Comparison of ENCODE assay signal across 9 cellular contexts in the genomic region with DNA sequence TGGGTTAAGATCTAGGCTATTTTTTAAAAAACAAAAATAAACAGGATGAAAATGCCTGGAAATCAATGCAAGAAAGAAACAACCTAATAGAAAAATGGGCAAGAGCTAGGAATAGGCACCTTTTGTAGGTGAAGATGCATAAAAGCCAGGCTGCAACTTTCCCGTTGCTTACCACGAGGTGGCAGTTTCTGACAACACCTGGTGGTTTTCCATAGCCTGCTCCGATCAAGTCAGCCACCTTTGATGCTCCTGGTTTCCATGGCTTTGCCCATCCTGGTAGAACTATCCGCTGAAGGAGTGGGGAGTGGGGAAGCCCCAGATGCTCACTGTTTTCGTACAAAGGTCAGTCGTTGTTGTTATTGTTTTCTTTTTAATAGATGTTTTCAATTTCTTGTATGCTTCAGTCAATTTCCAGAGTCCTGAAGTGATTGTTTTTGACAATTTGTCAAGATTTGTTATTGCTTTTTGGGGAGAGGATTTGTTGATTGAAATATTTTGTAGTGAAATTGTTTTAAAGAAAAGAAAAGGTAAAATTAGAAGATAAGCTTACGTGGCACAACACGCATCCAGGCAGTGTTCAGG. TPM values are rescaled to one million over a fixed set of nuclear protein-coding genes. Genes with fewer than 3 reads are reported as not detected.
A peak's percentile ranks its signal among the peaks of the same experiment; 100 is the strongest.
DNase-seq lines count a peak whose midpoint lies in the region; TF ChIP-seq lines count a peak whose summit lies in the region.
"Had no signal": no experiment of that assay in that cellular context is flagged by ENCODE, and none has a peak within 500 bp of the region (broad histone marks: within the 10 kb centered on the region; RNA-seq: fewer than 3 reads in every experiment).

No MANE protein-coding gene starts in this region.

- DNase-seq in COLO668 (lab: John Stamatoyannopoulos, UW; ENCODE audit: unreplicated experiment), result peak; percentile 51
- DNase-seq in RPMI7951 (ENCODE audit: low read depth), result peak; percentile 16
- DNase-seq in iPS DF 6.9 (ENCODE audit: low read depth, low spot score), result peak; percentile 50
- DNase-seq in activated T-helper 1 cell treated with anti-CD3 and anti-CD28 coated beads, Interleukin-12 subunit alpha, Interleukin-12 subunit beta, Interleukin-2, Interleukin-4 antibody, amounts not matched to agents 30 ng/mL and 10 ng/mL and 1 ng/mL, durations not matched to agents 14 hours and 24 hours and 36 hours (ENCODE audit: low spot score), result no peak
- DNase-seq in hippocampal formation (lab: John Stamatoyannopoulos, UW), result no peak
- no peak for DNase-seq in occipital lobe (lab: John Stamatoyannopoulos, UW)
- DNase-seq in stimulated activated naive CD4-positive, alpha-beta T cell (lab: John Stamatoyannopoulos, UW), result no peak

- intact Hi-C loops in activated T-helper 1 cell treated with anti-CD3 and anti-CD28 coated beads, Interleukin-12 subunit alpha, Interleukin-12 subunit beta, Interleukin-2, Interleukin-4 antibody, amounts not matched to agents 30 ng/mL and 10 ng/mL and 1 ng/mL, durations not matched to agents 14 hours and 24 hours and 36 hours (cut with micrococcal nuclease), result no loop called here

- H3K4me3 Mint-ChIP-seq in activated T-helper 1 cell treated with anti-CD3 and anti-CD28 coated beads, Interleukin-12 subunit alpha, Interleukin-12 subunit beta, Interleukin-2, Interleukin-4 antibody, amounts not matched to agents 30 ng/mL and 10 ng/mL and 1 ng/mL, durations not matched to agents 14 hours and 24 hours and 36 hours, result no peak overlapping the region

- TF ChIP-seq RAD21 in Ishikawa (IDR thresholded peaks at IDR 0.05; ENCODE audit: low read depth), result peak; percentile 72

- no peaks in the 10 kb centered on the region for H3K9me3 ChIP-seq in iPS DF 6.9 (ENCODE audit: control insufficient read depth, insufficient read depth, low read length)
- H3K9me3 ChIP-seq: adrenal gland had no signal

- H3K4me1 ChIP-seq in iPS DF 6.9 (ENCODE audit: control insufficient read depth, insufficient read depth, low read length), result no peaks in the 10 kb centered on the region
- H3K4me1 ChIP-seq: adrenal gland had no signal

- TF ChIP-seq EP300 in Ishikawa (IDR thresholded peaks at IDR 0.05; ENCODE audit: borderline replicate concordance), result no peak

- H3K27me3 Mint-ChIP-seq in activated T-helper 1 cell treated with anti-CD3 and anti-CD28 coated beads, Interleukin-12 subunit alpha, Interleukin-12 subunit beta, Interleukin-2, Interleukin-4 antibody, amounts not matched to agents 30 ng/mL and 10 ng/mL and 1 ng/mL, durations not matched to agents 14 hours and 24 hours and 36 hours (ENCODE audit: insufficient read depth), result peaks cover 19% of the 10 kb centered on the region

- no peaks in the 10 kb centered on the region for H3K36me3 Mint-ChIP-seq in activated T-helper 1 cell treated with anti-CD3 and anti-CD28 coated beads, Interleukin-12 subunit alpha, Interleukin-12 subunit beta, Interleukin-2, Interleukin-4 antibody, amounts not matched to agents 30 ng/mL and 10 ng/mL and 1 ng/mL, durations not matched to agents 14 hours and 24 hours and 36 hours (ENCODE audit: low read depth)

- no peak overlapping the region for H3K27ac ChIP-seq in iPS DF 6.9 (ENCODE audit: low read length)
- H3K27ac ChIP-seq: adrenal gland had no signal

- 100% methylated on average over 2 of the region's 8 CpGs for WGBS in iPS DF 6.9 (ENCODE audit: insufficient coverage, insufficient read length)

- no peaks in the 10 kb centered on the region for H3K27me3 ChIP-seq in iPS DF 6.9 (ENCODE audit: control insufficient read depth, insufficient read depth, low read length)
- H3K27me3 ChIP-seq: adrenal gland had no signal

- H3K4me3 ChIP-seq in iPS DF 6.9 (ENCODE audit: low read length), result no peak overlapping the region
- H3K4me3 ChIP-seq: adrenal gland had no signal

- no peaks in the 10 kb centered on the region for H3K9me3 Mint-ChIP-seq in activated T-helper 1 cell treated with anti-CD3 and anti-CD28 coated beads, Interleukin-12 subunit alpha, Interleukin-12 subunit beta, Interleukin-2, Interleukin-4 antibody, amounts not matched to agents 30 ng/mL and 10 ng/mL and 1 ng/mL, durations not matched to agents 14 hours and 24 hours and 36 hours

- H3K27ac Mint-ChIP-seq in activated T-helper 1 cell treated with anti-CD3 and anti-CD28 coated beads, Interleukin-12 subunit alpha, Interleukin-12 subunit beta, Interleukin-2, Interleukin-4 antibody, amounts not matched to agents 30 ng/mL and 10 ng/mL and 1 ng/mL, durations not matched to agents 14 hours and 24 hours and 36 hours, result no peak overlapping the region

- no peaks in the 10 kb centered on the region for H3K4me1 Mint-ChIP-seq in activated T-helper 1 cell treated with anti-CD3 and anti-CD28 coated beads, Interleukin-12 subunit alpha, Interleukin-12 subunit beta, Interleukin-2, Interleukin-4 antibody, amounts not matched to agents 30 ng/mL and 10 ng/mL and 1 ng/mL, durations not matched to agents 14 hours and 24 hours and 36 hours (ENCODE audit: low read depth)

- no peaks in the 10 kb centered on the region for H3K36me3 ChIP-seq in iPS DF 6.9 (ENCODE audit: control insufficient read depth, insufficient read depth, low read length)
- H3K36me3 ChIP-seq: adrenal gland had no signal

TF ChIP-seq in Ishikawa, 13 proteins besides CTCF, POLR2A, EP300 and RAD21:
- TF ChIP-seq TAF1 (IDR thresholded peaks at IDR 0.05; ENCODE audit: low read depth) (no peak), FOXM1 (IDR thresholded peaks at IDR 0.05; ENCODE audit: borderline replicate concordance, low read depth) (no peak), CEBPB (IDR thresholded peaks at IDR 0.05) (no peak), EGR1 (IDR thresholded peaks at IDR 0.05) (no peak), MAX (IDR thresholded peaks at IDR 0.05) (no peak), YY1 (IDR thresholded peaks at IDR 0.05; ENCODE audit: low read depth) (no peak)
- TF ChIP-seq, protein P1, sequence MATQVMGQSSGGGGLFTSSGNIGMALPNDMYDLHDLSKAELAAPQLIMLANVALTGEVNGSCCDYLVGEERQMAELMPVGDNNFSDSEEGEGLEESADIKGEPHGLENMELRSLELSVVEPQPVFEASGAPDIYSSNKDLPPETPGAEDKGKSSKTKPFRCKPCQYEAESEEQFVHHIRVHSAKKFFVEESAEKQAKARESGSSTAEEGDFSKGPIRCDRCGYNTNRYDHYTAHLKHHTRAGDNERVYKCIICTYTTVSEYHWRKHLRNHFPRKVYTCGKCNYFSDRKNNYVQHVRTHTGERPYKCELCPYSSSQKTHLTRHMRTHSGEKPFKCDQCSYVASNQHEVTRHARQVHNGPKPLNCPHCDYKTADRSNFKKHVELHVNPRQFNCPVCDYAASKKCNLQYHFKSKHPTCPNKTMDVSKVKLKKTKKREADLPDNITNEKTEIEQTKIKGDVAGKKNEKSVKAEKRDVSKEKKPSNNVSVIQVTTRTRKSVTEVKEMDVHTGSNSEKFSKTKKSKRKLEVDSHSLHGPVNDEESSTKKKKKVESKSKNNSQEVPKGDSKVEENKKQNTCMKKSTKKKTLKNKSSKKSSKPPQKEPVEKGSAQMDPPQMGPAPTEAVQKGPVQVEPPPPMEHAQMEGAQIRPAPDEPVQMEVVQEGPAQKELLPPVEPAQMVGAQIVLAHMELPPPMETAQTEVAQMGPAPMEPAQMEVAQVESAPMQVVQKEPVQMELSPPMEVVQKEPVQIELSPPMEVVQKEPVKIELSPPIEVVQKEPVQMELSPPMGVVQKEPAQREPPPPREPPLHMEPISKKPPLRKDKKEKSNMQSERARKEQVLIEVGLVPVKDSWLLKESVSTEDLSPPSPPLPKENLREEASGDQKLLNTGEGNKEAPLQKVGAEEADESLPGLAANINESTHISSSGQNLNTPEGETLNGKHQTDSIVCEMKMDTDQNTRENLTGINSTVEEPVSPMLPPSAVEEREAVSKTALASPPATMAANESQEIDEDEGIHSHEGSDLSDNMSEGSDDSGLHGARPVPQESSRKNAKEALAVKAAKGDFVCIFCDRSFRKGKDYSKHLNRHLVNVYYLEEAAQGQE (IDR thresholded peaks at IDR 0.05; ENCODE audit: low read depth), result no peak
TF ChIP-seq in Ishikawa: peak in this region for 0.

RNA-seq across cellular contexts. Expression of gene UBE2Q1, which starts 24.1 kb away (rescaled TPM):
- total RNA-seq in RPMI7951 (2014; rRNA removed; shearing (Covaris generic)), result 15.1 and 24.2 TPM in 2 replicates
- 93.3 and 106 TPM in 2 replicates for total RNA-seq in activated T-helper 1 cell treated with anti-CD3 and anti-CD28 coated beads, Interleukin-12 subunit alpha, Interleukin-12 subunit beta, Interleukin-2, Interleukin-4 antibody, amounts not matched to agents 30 ng/mL and 10 ng/mL and 1 ng/mL, durations not matched to agents 14 hours and 24 hours and 36 hours
- 20.6 TPM for total RNA-seq in occipital lobe

RNA-seq across cellular contexts. Expression of gene SHE, which starts 32.1 kb away (rescaled TPM):
- not detected in 2 replicates for total RNA-seq in RPMI7951 (2014; rRNA removed; shearing (Covaris generic))
- total RNA-seq in activated T-helper 1 cell treated with anti-CD3 and anti-CD28 coated beads, Interleukin-12 subunit alpha, Interleukin-12 subunit beta, Interleukin-2, Interleukin-4 antibody, amounts not matched to agents 30 ng/mL and 10 ng/mL and 1 ng/mL, durations not matched to agents 14 hours and 24 hours and 36 hours, result not detected in 2 replicates
- 2.0 TPM for total RNA-seq in occipital lobe

RNA-seq across cellular contexts. Expression of gene TDRD10, which starts 32.3 kb away (rescaled TPM):
- total RNA-seq in RPMI7951 (2014; rRNA removed; shearing (Covaris generic)), result not detected in 2 replicates
- not detected in 2 replicates for total RNA-seq in activated T-helper 1 cell treated with anti-CD3 and anti-CD28 coated beads, Interleukin-12 subunit alpha, Interleukin-12 subunit beta, Interleukin-2, Interleukin-4 antibody, amounts not matched to agents 30 ng/mL and 10 ng/mL and 1 ng/mL, durations not matched to agents 14 hours and 24 hours and 36 hours
- total RNA-seq in occipital lobe, result 0.16 TPM

RNA-seq across cellular contexts. Expression of gene CHRNB2, which starts 33.2 kb away (rescaled TPM):
- 0.10 TPM in 1 of 2 replicates, not detected in the other for total RNA-seq in RPMI7951 (2014; rRNA removed; shearing (Covaris generic))
- not detected in 2 replicates for total RNA-seq in activated T-helper 1 cell treated with anti-CD3 and anti-CD28 coated beads, Interleukin-12 subunit alpha, Interleukin-12 subunit beta, Interleukin-2, Interleukin-4 antibody, amounts not matched to agents 30 ng/mL and 10 ng/mL and 1 ng/mL, durations not matched to agents 14 hours and 24 hours and 36 hours
- total RNA-seq in occipital lobe, result 20.4 TPM

Comparison
In these comparisons a context has a peak if more than half of its experiments do, and no peak if none do; other contexts are left out.
1. DNase-seq: peak in COLO668 (single experiment), RPMI7951 (single experiment) and iPS DF 6.9 (single experiment); none in activated T-helper 1 cell treated with anti-CD3 and anti-CD28 coated beads, Interleukin-12 subunit alpha, Interleukin-12 subunit beta, Interleukin-2, Interleukin-4 antibody, amounts not matched to agents 30 ng/mL and 10 ng/mL and 1 ng/mL, durations not matched to agents 14 hours and 24 hours and 36 hours (single experiment), hippocampal formation (0 of 2), occipital lobe (single experiment) and stimulated activated naive CD4-positive, alpha-beta T cell (0 of 6).